In genomic region chr7:66366701-66367100, GRCh38 we compare ENCODE assay signal across 21 cellular contexts.
DNase-seq lines count a peak whose midpoint lies in the region; TF ChIP-seq lines count a peak whose summit lies in the region.
"Had no signal": no experiment of that assay in that cellular context is flagged by ENCODE, and none has a peak within 500 bp of the region (broad histone marks: within the 10 kb centered on the region; RNA-seq: fewer than 3 reads in every experiment).

No MANE protein-coding gene starts in this region.

- no peak overlapping the region for H2AFZ ChIP-seq in mesenchymal stem cell (ENCODE audit: low read depth, low read length)
- no peak overlapping the region for H2AFZ ChIP-seq in neuronal stem cell (ENCODE audit: low read length)
- H2AFZ ChIP-seq in smooth muscle cell (ENCODE audit: low read depth) = no peak overlapping the region

- TF ChIP-seq CTCF in smooth muscle cell (IDR thresholded peaks at IDR 0.05; ENCODE audit: borderline replicate concordance, insufficient read depth, poor library complexity, severe bottlenecking) = no peak

- H4K91ac ChIP-seq in mesenchymal stem cell (ENCODE audit: low read length) (no peak overlapping the region), neuronal stem cell (ENCODE audit: low read depth, low read length, poor library complexity) (no peak overlapping the region)

- H2BK120ac ChIP-seq in mesenchymal stem cell (ENCODE audit: low read depth, low read length) (no peak overlapping the region), neuronal stem cell (ENCODE audit: low read depth, low read length) (no peak overlapping the region)

- H2BK15ac ChIP-seq in mesenchymal stem cell (ENCODE audit: low read depth, poor library complexity, severe bottlenecking) (no peak overlapping the region), neuronal stem cell (ENCODE audit: low read length) (no peak overlapping the region)

- H3K4me1 ChIP-seq in mesenchymal stem cell (ENCODE audit: control insufficient read depth, insufficient read depth, low read depth, low read length) = peaks cover 4% of the 10 kb centered on the region
- H3K4me1 ChIP-seq in neuronal stem cell (ENCODE audit: control insufficient read depth in 2 of 2, insufficient read depth in 1 of 2, low read depth in 1 of 2, low read length in 2 of 2) = no peaks in the 10 kb centered on the region
- no peaks in the 10 kb centered on the region for H3K4me1 ChIP-seq in smooth muscle cell (ENCODE audit: low read depth)
- H3K4me1 ChIP-seq: Peyer's patch had no signal

- H3K23ac ChIP-seq in mesenchymal stem cell (ENCODE audit: low read length in 2 of 2) = no peak overlapping the region
- no peak overlapping the region for H3K23ac ChIP-seq in neuronal stem cell (ENCODE audit: low read depth, low read length, poor library complexity)

- no peak overlapping the region for H3K9ac ChIP-seq in mesenchymal stem cell (ENCODE audit: low read length)
- no peak overlapping the region for H3K9ac ChIP-seq in neuronal stem cell (ENCODE audit: low read depth, low read length, poor library complexity)
- H3K9ac ChIP-seq in smooth muscle cell (ENCODE audit: low read depth) = no peak overlapping the region
- H3K9ac ChIP-seq: BLaER1 treated with 17β-estradiol and CSF1 and Interleukin-3, amounts not matched to agents 10 nM and 100 nM had no signal

- no peaks in the 10 kb centered on the region for H4K20me1 ChIP-seq in smooth muscle cell (ENCODE audit: low read depth)
- H4K20me1 ChIP-seq: BLaER1 treated with 17β-estradiol and CSF1 and Interleukin-3, amounts not matched to agents 10 nM and 100 nM had no signal

- DNase-seq in activated CD8-positive, alpha-beta memory T cell treated with anti-CD3 and anti-CD28 coated beads, Interleukin-2, amount 50 U/mL, for 48 hours = peak; percentile 26
- DNase-seq in activated CD8-positive, alpha-beta memory T cell treated with anti-CD3 and anti-CD28 coated beads, Interleukin-2, amount 50 U/mL, for 4 hours = no peak
- DNase-seq in M059J (ENCODE audit: low read depth) (peak; percentile 12), mesenchymal stem cell (no peak), NCI-H748 treated with DMSO at 0.1 percent for 48 hours (lab: John Stamatoyannopoulos, UW) (no peak), neuronal stem cell (ENCODE audit: low spot score) (no peak), smooth muscle cell (lab: John Stamatoyannopoulos, UW; ENCODE audit: unreplicated experiment) (no peak), Kasumi-1 (lab: John Stamatoyannopoulos, UW) (no peak)
- DNase-seq: AML-193; CD4-positive, alpha-beta memory T cell; COR-L47; DMS53; GDM1; HCEC 1CT; MG63; NCI-H2029; NCI-H526 treated with DMSO at 0.1 percent for 48 hours; Peyer's patch; SHP77 treated with DMSO at 0.1 percent for 48 hours; SW 1271 had no signal

- H3K9me3 ChIP-seq in mesenchymal stem cell (ENCODE audit: control insufficient read depth, low read length) (no peaks in the 10 kb centered on the region), neuronal stem cell (replicated peaks in 1 of 2; ENCODE audit: control insufficient read depth in 2 of 2, insufficient read depth in 1 of 2, low read depth in 1 of 2, low read length in 2 of 2) (no peaks in the 10 kb centered on the region), smooth muscle cell (replicated peaks; ENCODE audit: low read depth) (no peaks in the 10 kb centered on the region)
- H3K9me3 ChIP-seq: MG63, Peyer's patch had no signal

- no peaks in the 10 kb centered on the region for H3F3A ChIP-seq in smooth muscle cell (ENCODE audit: low read depth)

- H2AK5ac ChIP-seq in mesenchymal stem cell (ENCODE audit: low read length, severe bottlenecking) = no peak overlapping the region
- H2AK5ac ChIP-seq in neuronal stem cell (ENCODE audit: low read depth, low read length) = no peak overlapping the region

- H3K4ac ChIP-seq in mesenchymal stem cell (ENCODE audit: low read depth in 1 of 2, low read length in 2 of 2) = no peak overlapping the region
- no peak overlapping the region for H3K4ac ChIP-seq in neuronal stem cell (ENCODE audit: low read length)

- no peak overlapping the region for H3K18ac ChIP-seq in mesenchymal stem cell (ENCODE audit: low read depth in 1 of 2, low read length in 2 of 2)
- no peak overlapping the region for H3K18ac ChIP-seq in neuronal stem cell (ENCODE audit: low read length)

- H3K27me3 ChIP-seq in mesenchymal stem cell (ENCODE audit: control insufficient read depth in 1 of 2, insufficient read depth in 1 of 2, low read length in 2 of 2) (no peaks in the 10 kb centered on the region), neuronal stem cell (ENCODE audit: control insufficient read depth in 3 of 3, insufficient read depth in 3 of 3, low read depth in 1 of 3, low read length in 3 of 3) (no peaks in the 10 kb centered on the region), smooth muscle cell (ENCODE audit: low read depth) (no peaks in the 10 kb centered on the region)
- H3K27me3 ChIP-seq: BLaER1 treated with 17β-estradiol and CSF1 and Interleukin-3, amounts not matched to agents 10 nM and 100 nM; MG63; Peyer's patch had no signal

- H2BK5ac ChIP-seq in mesenchymal stem cell (ENCODE audit: low read depth, low read length, poor library complexity, severe bottlenecking) (no peak overlapping the region), neuronal stem cell (ENCODE audit: low read length) (no peak overlapping the region)

- H3K36me3 ChIP-seq in mesenchymal stem cell (ENCODE audit: control insufficient read depth in 1 of 2, insufficient read depth in 2 of 2, low read depth in 1 of 2, low read length in 2 of 2) = peaks cover 0 to 3% of the 10 kb centered on the region in 2 experiments
- H3K36me3 ChIP-seq in neuronal stem cell (replicated peaks in 1 of 2; ENCODE audit: control insufficient read depth in 2 of 2, insufficient read depth in 2 of 2, low read length in 2 of 2) = no peaks in the 10 kb centered on the region
- H3K36me3 ChIP-seq in smooth muscle cell (ENCODE audit: low read depth) = no peaks in the 10 kb centered on the region
- H3K36me3 ChIP-seq: BLaER1 treated with 17β-estradiol and CSF1 and Interleukin-3, amounts not matched to agents 10 nM and 100 nM; MG63; Peyer's patch had no signal

- H4K8ac ChIP-seq in mesenchymal stem cell (ENCODE audit: low read length) (peak overlapping the region; percentile 24), neuronal stem cell (ENCODE audit: low read depth, low read length) (no peak overlapping the region)

- H3K14ac ChIP-seq in mesenchymal stem cell (ENCODE audit: low read length in 2 of 2) (no peak overlapping the region), neuronal stem cell (ENCODE audit: low read length) (no peak overlapping the region)

- H3K27ac ChIP-seq in mesenchymal stem cell (ENCODE audit: low read length, poor library complexity, severe bottlenecking) = no peak overlapping the region
- H3K27ac ChIP-seq in neuronal stem cell (replicated peaks; ENCODE audit: low read length) = no peak overlapping the region
- H3K27ac ChIP-seq in smooth muscle cell (ENCODE audit: low read depth) = no peak overlapping the region
- H3K27ac ChIP-seq: BLaER1 treated with 17β-estradiol and CSF1 and Interleukin-3, amounts not matched to agents 10 nM and 100 nM; Peyer's patch had no signal

- no peak overlapping the region for H3K4me3 ChIP-seq in mesenchymal stem cell (ENCODE audit: insufficient read depth in 1 of 2, low read depth in 1 of 2, low read length in 2 of 2)
- no peak overlapping the region for H3K4me3 ChIP-seq in neuronal stem cell (ENCODE audit: low read length in 2 of 2)
- no peak overlapping the region for H3K4me3 ChIP-seq in smooth muscle cell
- H3K4me3 ChIP-seq: BLaER1 treated with 17β-estradiol and CSF1 and Interleukin-3, amounts not matched to agents 10 nM and 100 nM; MG63; Peyer's patch had no signal

- no peak overlapping the region for H3K4me2 ChIP-seq in mesenchymal stem cell (ENCODE audit: low read length, poor library complexity, severe bottlenecking)
- no peak overlapping the region for H3K4me2 ChIP-seq in neuronal stem cell (ENCODE audit: insufficient read depth, low read length, poor library complexity, severe bottlenecking)
- no peak overlapping the region for H3K4me2 ChIP-seq in smooth muscle cell
- H3K4me2 ChIP-seq: BLaER1 treated with 17β-estradiol and CSF1 and Interleukin-3, amounts not matched to agents 10 nM and 100 nM had no signal

- H3K79me1 ChIP-seq in mesenchymal stem cell (replicated peaks; ENCODE audit: low read length, poor library complexity, severe bottlenecking) (peaks cover 2% of the 10 kb centered on the region), neuronal stem cell (ENCODE audit: low read depth, low read length) (no peaks in the 10 kb centered on the region)

- H3K79me2 ChIP-seq in smooth muscle cell (ENCODE audit: low read depth) = no peaks in the 10 kb centered on the region

- no peak overlapping the region for H2BK12ac ChIP-seq in mesenchymal stem cell (ENCODE audit: low read length in 2 of 2)
- no peak overlapping the region for H2BK12ac ChIP-seq in neuronal stem cell (ENCODE audit: low read length)

Comparison
In these comparisons a context has a peak if more than half of its experiments do, and no peak if none do; other contexts are left out.
1. DNase-seq: peak in activated CD8-positive, alpha-beta memory T cell treated with anti-CD3 and anti-CD28 coated beads, Interleukin-2, amount 50 U/mL, for 48 hours (single experiment) and M059J (single experiment); none in activated CD8-positive, alpha-beta memory T cell treated with anti-CD3 and anti-CD28 coated beads, Interleukin-2, amount 50 U/mL, for 4 hours (single experiment), mesenchymal stem cell (single experiment), NCI-H748 treated with DMSO at 0.1 percent for 48 hours (single experiment), neuronal stem cell (single experiment), smooth muscle cell (single experiment) and Kasumi-1 (0 of 2).